In genomic region chr13:102915393-102915792, GRCh38 we compare ENCODE assay signal across 13 cellular contexts.
"Had no signal": no experiment of that assay in that cellular context is flagged by ENCODE, and none has a peak within 500 bp of the region (broad histone marks: within the 10 kb centered on the region; RNA-seq: fewer than 3 reads in every experiment).

No MANE protein-coding gene starts in this region.

- H3K4me3 ChIP-seq: pancreas, prostate gland, right atrium auricular region, skin epidermis, smooth muscle cell, spleen, suprapubic skin, tibial artery, transverse colon, upper lobe of right lung, uterus had no signal

- H3K9me3 ChIP-seq: neutrophil, pancreas, prostate gland, right atrium auricular region, suprapubic skin, testis, tibial artery, transverse colon, upper lobe of right lung had no signal

- H3K27ac ChIP-seq: neutrophil, pancreas, prostate gland, right atrium auricular region, skin epidermis, spleen, suprapubic skin, testis, tibial artery, transverse colon, upper lobe of right lung, uterus had no signal

- H3K27me3 ChIP-seq: neutrophil, pancreas, right atrium auricular region, suprapubic skin, testis, upper lobe of right lung, uterus had no signal

- DNase-seq: spleen, upper lobe of right lung had no signal

- H3K4me2 ChIP-seq: smooth muscle cell had no signal

- H3K4me1 ChIP-seq: pancreas, prostate gland, spleen, testis, tibial artery, upper lobe of right lung, uterus had no signal

- H3K36me3 ChIP-seq: neutrophil, pancreas, prostate gland, right atrium auricular region, spleen, suprapubic skin, tibial artery, transverse colon, upper lobe of right lung, uterus had no signal
